In genomic region chr4:69896530-69897116, GRCh38 we compare ENCODE assay signal across 9 cellular contexts. TPM values are rescaled to one million over a fixed set of nuclear protein-coding genes. Genes with fewer than 3 reads are reported as not detected.
DNase-seq lines count a peak whose midpoint lies in the region; ATAC-seq and TF ChIP-seq lines count a peak whose summit lies in the region.
"Had no signal": no experiment of that assay in that cellular context is flagged by ENCODE, and none has a peak within 500 bp of the region (broad histone marks: within the 10 kb centered on the region; RNA-seq: fewer than 3 reads in every experiment).

No MANE protein-coding gene starts in this region.

- no peak for TF ChIP-seq EP300 in SK-N-SH (IDR thresholded peaks at IDR 0.05; ENCODE audit: borderline replicate concordance in 1 of 2, low read depth in 1 of 2, low read length in 1 of 2)
- no peak for TF ChIP-seq EP300 in stomach (IDR thresholded peaks at IDR 0.05)

- H3K4me2 ChIP-seq in SK-N-SH = no peak overlapping the region

- no peaks in the 10 kb centered on the region for H4K20me1 ChIP-seq in SK-N-SH (ENCODE audit: insufficient read depth)

- TF ChIP-seq POLR2A in stomach (IDR thresholded peaks at IDR 0.05) = no peak
- TF ChIP-seq POLR2A in erythroblast (IDR thresholded peaks at IDR 0.05; ENCODE audit: low read length) = no peak

- ATAC-seq in GM19395 (IDR thresholded peaks at IDR 0.05; ENCODE audit: unreplicated experiment) = no peak
- ATAC-seq in GM19467 (IDR thresholded peaks at IDR 0.05; ENCODE audit: unreplicated experiment) = no peak

- H3K9me2 ChIP-seq in SK-N-SH = no peaks in the 10 kb centered on the region

- H3K79me2 ChIP-seq in SK-N-SH (ENCODE audit: insufficient read depth) = no peaks in the 10 kb centered on the region

- no peaks in the 10 kb centered on the region for H3F3A ChIP-seq in SK-N-SH (replicated peaks; ENCODE audit: insufficient read depth)

- H3K27me3 ChIP-seq in SK-N-SH (ENCODE audit: insufficient read depth) (no peaks in the 10 kb centered on the region), stomach (no peaks in the 10 kb centered on the region)

- no peak overlapping the region for H2AFZ ChIP-seq in SK-N-SH (ENCODE audit: low read depth)

- TF ChIP-seq RAD21 in SK-N-SH (IDR thresholded peaks at IDR 0.05; ENCODE audit: low read length) = peak; percentile 47; the same call in 1 of the 2 replicates

- CTCF ChIA-PET in SK-N-SH (lab: Yijun Ruan, JAX) = interaction anchor here (0.6 to 1.8 kb wide), 5 partner anchors 15 to 662 kb away, joined by 3 to 11 read pairs (median 7); no protein-coding TSS in a partner anchor

- H3K9ac ChIP-seq in SK-N-SH = no peak overlapping the region

- H3K4me3 ChIP-seq in SK-N-SH (ENCODE audit: low read depth in 2 of 2, low read length in 1 of 2) (peak overlapping the region in 1 of 2 experiments; percentile 43; a peak in 1 of 4 replicates), fibroblast of pulmonary artery (replicated peaks; ENCODE audit: low read depth, low read length) (no peak overlapping the region), stomach (no peak overlapping the region)

- H3K4me1 ChIP-seq in SK-N-SH (ENCODE audit: control insufficient read depth in 1 of 2, insufficient read depth in 2 of 2, low read depth in 1 of 2, low read length in 1 of 2) (no peaks in the 10 kb centered on the region), stomach (no peaks in the 10 kb centered on the region)

- intact Hi-C loops in stomach (cut with DNase I; ENCODE audit: low total_unique reads) = no loop called here

- H3K9me3 ChIP-seq in SK-N-SH (no peaks in the 10 kb centered on the region), stomach (no peaks in the 10 kb centered on the region)

- TF ChIP-seq CTCF in SK-N-SH (IDR thresholded peaks at IDR 0.05) (peak; percentile 60), fibroblast of pulmonary artery (IDR thresholded peaks at IDR 0.05; ENCODE audit: low read length, missing control alignments) (peak; percentile 69), stomach (IDR thresholded peaks at IDR 0.05) (peak in 4 of 7 experiments; percentile 41 to 52 (median 44))

- H3K27ac ChIP-seq in SK-N-SH (ENCODE audit: low read depth in 2 of 2, low read length in 1 of 2) (no peak overlapping the region), stomach (no peak overlapping the region)

- POLR2A ChIA-PET in SK-N-SH (lab: Yijun Ruan, JAX) = no interaction called here

- H3K36me3 ChIP-seq in SK-N-SH (replicated peaks in 1 of 2; ENCODE audit: control insufficient read depth in 1 of 2, insufficient read depth in 2 of 2, low read length in 1 of 2) (no peaks in the 10 kb centered on the region), stomach (no peaks in the 10 kb centered on the region)

- peak; percentile 27 for DNase-seq in NCI-H1105 treated with DMSO at 0.1 percent for 48 hours (lab: John Stamatoyannopoulos, UW)
- DNase-seq in NCI-H1105 (lab: John Stamatoyannopoulos, UW) = no peak
- DNase-seq in SK-N-SH = no peak
- peak; percentile 54 for DNase-seq in fibroblast of pulmonary artery (ENCODE audit: low read depth)
- no peak for DNase-seq in stomach
- no peak for DNase-seq in erythroblast (lab: John Stamatoyannopoulos, UW)
- DNase-seq: activated CD4-positive, alpha-beta T cell treated with anti-CD3 and anti-CD28 coated beads for 48 hours had no signal

TF ChIP-seq in SK-N-SH, 30 proteins besides CTCF, POLR2A, EP300 and RAD21:
- TF ChIP-seq TEAD4 (IDR thresholded peaks at IDR 0.05; ENCODE audit: borderline replicate concordance, insufficient read depth) (no peak), NFIC (IDR thresholded peaks at IDR 0.05; ENCODE audit: borderline replicate concordance) (no peak), RXRA (IDR thresholded peaks at IDR 0.05; ENCODE audit: borderline replicate concordance, low read depth) (no peak), POLR2AphosphoS5 (IDR thresholded peaks at IDR 0.05; ENCODE audit: low read depth, low read length) (no peak), FOXJ3 (CRISPR knock-in tag; IDR thresholded peaks at IDR 0.05) (no peak)

RNA-seq across cellular contexts. Expression of gene CSN1S1, which starts 34.2 kb away (rescaled TPM):
- polyA plus RNA-seq in SK-N-SH (2012; rRNA removed) (not detected in 2 replicates), stomach (under 1 TPM in 1 of 3 donors, not detected in 2; 0.50 TPM)
- not detected in 2 replicates for polyA plus RNA-seq in SK-N-SH (2012; cell fraction: cytosol; rRNA removed)
- polyA plus RNA-seq in SK-N-SH (2012; cell fraction: nucleus; rRNA removed) = 0.05 TPM in 1 of 2 replicates, not detected in the other
- total RNA-seq in stomach = not detected

RNA-seq across cellular contexts. Expression of gene SULT1E1, which starts 36.7 kb away (rescaled TPM):
- polyA plus RNA-seq in SK-N-SH (2012; rRNA removed) = 13.7 and 21.5 TPM in 2 replicates
- 16.3 and 21.8 TPM in 2 replicates for polyA plus RNA-seq in SK-N-SH (2012; cell fraction: cytosol; rRNA removed)
- polyA plus RNA-seq in SK-N-SH (2012; cell fraction: nucleus; rRNA removed) = 16.4 and 44.9 TPM in 2 replicates
- total RNA-seq in stomach = 10 to 100 TPM in 1 of 5 donors, 1 to 10 TPM in 1, under 1 TPM in 1, not detected in 2; 0.87 to 52.1 (median 3.5) TPM
- 1 to 10 TPM in 1 of 3 donors, under 1 TPM in 2; 0.62 to 3.2 (median 0.68) TPM for polyA plus RNA-seq in stomach

Comparison
In these comparisons a context has a peak if more than half of its experiments do, and no peak if none do; other contexts are left out.
1. DNase-seq: peak in NCI-H1105 treated with DMSO at 0.1 percent for 48 hours (single experiment) and fibroblast of pulmonary artery (single experiment); none in NCI-H1105 (single experiment), SK-N-SH (single experiment), stomach (single experiment) and erythroblast (0 of 2).
2. Peak in every context shown above with its lines, with median percentiles within 50 percentile points of each other: CTCF ChIP-seq.